In genomic region chr20:62925420-62926228, GRCh38 we compare ENCODE assay signal across 8 cellular contexts. TPM values are rescaled to one million over a fixed set of nuclear protein-coding genes. Genes with fewer than 3 reads are reported as not detected.
DNase-seq lines count a peak whose midpoint lies in the region; ATAC-seq and TF ChIP-seq lines count a peak whose summit lies in the region.

No MANE protein-coding gene starts in this region.

- TF ChIP-seq POLR2A in Peyer's patch (IDR thresholded peaks at IDR 0.05): no peak

- H3K27me3 ChIP-seq in Peyer's patch (no peaks in the 10 kb centered on the region), iPS DF 6.9 (ENCODE audit: control insufficient read depth, insufficient read depth, low read length) (no peaks in the 10 kb centered on the region)

- H3K4me1 ChIP-seq in Peyer's patch (peaks cover 7 to 78% (median 36%) of the 10 kb centered on the region in 4 donors), iPS DF 6.9 (ENCODE audit: control insufficient read depth, insufficient read depth, low read length) (peaks cover 5% of the 10 kb centered on the region; the same call in 1 of the 2 replicates)

- no peaks in the 10 kb centered on the region for H3K9me3 ChIP-seq in Peyer's patch
- H3K9me3 ChIP-seq in iPS DF 6.9 (ENCODE audit: control insufficient read depth, insufficient read depth, low read length): no peaks in the 10 kb centered on the region

- H3K36me3 ChIP-seq in Peyer's patch (no peaks in the 10 kb centered on the region), iPS DF 6.9 (ENCODE audit: control insufficient read depth, insufficient read depth, low read length) (no peaks in the 10 kb centered on the region)

- ATAC-seq in HG03045 (IDR thresholded peaks at IDR 0.05; ENCODE audit: unreplicated experiment): peak; percentile 24

- no CpG with 5 or more reads among the region's 63 CpGs for WGBS in iPS DF 6.9 (ENCODE audit: insufficient coverage, insufficient read length)

- H3K27ac ChIP-seq in Peyer's patch: peak overlapping the region; percentile 96 to 99 (median 98)
- peak overlapping the region; percentile 93 for H3K27ac ChIP-seq in angular gyrus (ENCODE audit: low read depth, low read length)
- no peak overlapping the region for H3K27ac ChIP-seq in iPS DF 6.9 (ENCODE audit: low read length)
- H3K27ac ChIP-seq in skin epidermis: peak overlapping the region; percentile 86 to 100 (median 99)

- TF ChIP-seq CTCF in Peyer's patch (IDR thresholded peaks at IDR 0.05): no peak

- DNase-seq in NOMO-1 treated with DMSO at 0.1 percent for 48 hours (lab: John Stamatoyannopoulos, UW; ENCODE audit: unreplicated experiment) (peak; percentile 10), NOMO-1 treated with dmso at 0.1 percent for 144 hours (lab: John Stamatoyannopoulos, UW; ENCODE audit: unreplicated experiment) (no peak), Peyer's patch (peak; percentile 57 to 72 (median 69)), iPS DF 6.9 (ENCODE audit: low read depth, low spot score) (no peak), cerebellum (ENCODE audit: low spot score) (no peak)

- peak overlapping the region; percentile 97 to 99 (median 98) for H3K4me3 ChIP-seq in Peyer's patch
- H3K4me3 ChIP-seq in iPS DF 6.9 (ENCODE audit: low read length): peak overlapping the region; percentile 74
- H3K4me3 ChIP-seq in skin epidermis: peak overlapping the region; percentile 86 to 99 (median 96)

RNA-seq across cellular contexts. Expression of gene DIDO1, which starts 0.7 kb away (rescaled TPM):
- total RNA-seq in Peyer's patch (100 to 1,000 TPM in 2 of 4 donors, 10 to 100 TPM in 2; 72.5 to 143 (median 105) TPM), cerebellum (54.3 TPM)

RNA-seq across cellular contexts. Expression of gene GID8, which starts 12.3 kb away (rescaled TPM):
- total RNA-seq in Peyer's patch: 10 to 100 TPM; 22.3 to 26.5 (median 24.0) TPM
- total RNA-seq in cerebellum: 34.3 TPM

RNA-seq across cellular contexts. Expression of gene SLC17A9, which starts 26.9 kb away (rescaled TPM):
- 10 to 100 TPM in 1 of 4 donors, 1 to 10 TPM in 3; 3.8 to 19.0 (median 5.2) TPM for total RNA-seq in Peyer's patch
- total RNA-seq in cerebellum: 0.36 TPM

Comparison
In these comparisons a context has a peak if more than half of its experiments do, and no peak if none do; other contexts are left out.
1. DNase-seq: peak in NOMO-1 treated with DMSO at 0.1 percent for 48 hours (single experiment) and Peyer's patch (3 of 3); none in NOMO-1 treated with dmso at 0.1 percent for 144 hours (single experiment), iPS DF 6.9 (single experiment) and cerebellum (single experiment).
2. Peak in every context shown above with its lines, with median percentiles within 50 percentile points of each other: H3K4me3 ChIP-seq.